Comparison of ENCODE assay signal across 9 cellular contexts in the genomic region with DNA sequence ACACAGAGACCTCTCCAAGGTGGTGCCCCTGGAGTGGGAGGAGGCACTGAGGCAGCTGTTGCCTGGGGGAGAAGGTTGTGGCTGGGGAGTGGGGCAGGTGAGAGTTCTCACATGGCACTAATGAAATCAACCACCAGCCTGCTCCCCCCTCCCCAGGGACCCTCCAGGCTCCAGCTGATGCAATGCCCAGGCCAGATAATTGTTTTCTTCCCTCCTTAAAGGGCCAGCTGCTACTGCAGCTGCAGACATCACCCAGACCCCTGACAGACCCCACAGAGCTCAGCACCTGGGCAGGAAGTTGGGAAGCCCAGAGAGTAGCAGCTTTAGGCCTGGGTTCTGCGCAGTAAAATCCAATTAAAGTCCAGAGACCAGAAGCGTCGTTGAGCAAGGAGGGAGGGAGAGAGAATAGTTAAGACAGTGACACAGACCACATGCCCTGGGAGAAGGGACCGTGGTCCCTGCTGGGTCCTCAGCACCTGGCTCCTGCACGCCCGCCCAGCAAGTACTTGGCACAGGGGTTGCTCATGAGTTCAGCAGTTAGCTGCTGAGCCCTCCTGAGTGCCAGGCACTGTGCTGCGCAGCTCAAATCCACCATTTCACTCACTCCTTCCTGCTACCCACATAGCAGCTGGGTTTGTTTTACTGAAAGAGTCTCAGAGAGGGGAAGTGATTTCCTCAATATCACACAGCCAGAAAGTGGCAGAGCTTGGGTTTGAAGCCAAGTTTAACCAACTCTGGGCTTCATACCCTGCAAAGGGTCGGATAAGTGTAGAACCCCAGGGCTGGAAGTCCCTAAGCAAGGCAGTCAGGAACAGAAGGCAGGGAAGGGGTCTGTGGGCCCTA. TPM values are rescaled to one million over a fixed set of nuclear protein-coding genes. Genes with fewer than 3 reads are reported as not detected.
DNase-seq lines count a peak whose midpoint lies in the region; TF ChIP-seq lines count a peak whose summit lies in the region.
"Had no signal": no experiment of that assay in that cellular context is flagged by ENCODE, and none has a peak within 500 bp of the region (broad histone marks: within the 10 kb centered on the region; RNA-seq: fewer than 3 reads in every experiment).

No MANE protein-coding gene starts in this region.

- peak overlapping the region in 1 of 2 experiments; percentile 65; a peak in 1 of 4 replicates for H3K4me3 ChIP-seq in SK-N-SH (ENCODE audit: low read depth in 2 of 2, low read length in 1 of 2)
- H3K4me3 ChIP-seq in vagina = no peak overlapping the region
- no peak overlapping the region for H3K4me3 ChIP-seq in lower leg skin (ENCODE audit: low read depth, poor library complexity, severe bottlenecking)
- H3K4me3 ChIP-seq: colonic mucosa had no signal

- H3F3A ChIP-seq in SK-N-SH (replicated peaks; ENCODE audit: insufficient read depth) = peaks cover 3% of the 10 kb centered on the region

- no peak for TF ChIP-seq RAD21 in SK-N-SH (IDR thresholded peaks at IDR 0.05; ENCODE audit: low read length)

- H4K20me1 ChIP-seq in SK-N-SH (ENCODE audit: insufficient read depth) = no peaks in the 10 kb centered on the region

- TF ChIP-seq CTCF in SK-N-SH (IDR thresholded peaks at IDR 0.05) = no peak
- no peak for TF ChIP-seq CTCF in mesothelial cell of epicardium (IDR thresholded peaks at IDR 0.05; ENCODE audit: unreplicated experiment)
- TF ChIP-seq CTCF in vagina (IDR thresholded peaks at IDR 0.05) = no peak
- TF ChIP-seq CTCF in lower leg skin (IDR thresholded peaks at IDR 0.05) = no peak

- H3K36me3 ChIP-seq in SK-N-SH (replicated peaks in 1 of 2; ENCODE audit: control insufficient read depth in 1 of 2, insufficient read depth in 2 of 2, low read length in 1 of 2) (no peaks in the 10 kb centered on the region), vagina (no peaks in the 10 kb centered on the region)
- H3K36me3 ChIP-seq: colonic mucosa had no signal

- peak overlapping the region; percentile 38 for H3K4me3 Mint-ChIP-seq in mesothelial cell of epicardium
- no peak overlapping the region for H3K4me3 Mint-ChIP-seq in activated naive CD4-positive, alpha-beta T cell treated with anti-CD3 and anti-CD28 coated beads for 36 hours

- TF ChIP-seq EP300 in SK-N-SH (IDR thresholded peaks at IDR 0.05; ENCODE audit: borderline replicate concordance in 1 of 2, low read depth in 1 of 2, low read length in 1 of 2) = peak in 1 of 2 experiments; percentile 60; a peak in 1 of 4 replicates

- POLR2A ChIA-PET in SK-N-SH (lab: Yijun Ruan, JAX) = interaction anchor here (1.0 to 4.4 kb wide), 4 partner anchors 18 to 213 kb away, joined by 3 to 30 read pairs (median 8); a partner anchor contains a TSS

- H3K9ac ChIP-seq in SK-N-SH = no peak overlapping the region

- no peaks in the 10 kb centered on the region for H3K79me2 ChIP-seq in SK-N-SH (ENCODE audit: insufficient read depth)

- no peak overlapping the region for H2AFZ ChIP-seq in SK-N-SH (ENCODE audit: low read depth)

- no peaks in the 10 kb centered on the region for H3K36me3 Mint-ChIP-seq in mesothelial cell of epicardium
- no peaks in the 10 kb centered on the region for H3K36me3 Mint-ChIP-seq in activated naive CD4-positive, alpha-beta T cell treated with anti-CD3 and anti-CD28 coated beads for 36 hours (ENCODE audit: low read depth)

- H3K9me3 Mint-ChIP-seq in mesothelial cell of epicardium = no peaks in the 10 kb centered on the region
- H3K9me3 Mint-ChIP-seq in activated naive CD4-positive, alpha-beta T cell treated with anti-CD3 and anti-CD28 coated beads for 36 hours = no peaks in the 10 kb centered on the region

- no peak overlapping the region for H3K4me2 ChIP-seq in SK-N-SH

- H3K4me1 ChIP-seq in SK-N-SH (ENCODE audit: control insufficient read depth in 1 of 2, insufficient read depth in 2 of 2, low read depth in 1 of 2, low read length in 1 of 2) (peaks cover 15 to 47% of the 10 kb centered on the region in 2 experiments; a peak in 2 of 4 replicates), vagina (peaks cover 15% of the 10 kb centered on the region)

- WGBS in SK-N-SH (ENCODE audit: low lambda C conversion rate) = 55% methylated on average over 8 of the region's 8 CpGs
- WGBS in lower leg skin, 2 donors = 63 to 64% methylated on average over 8 of the region's 8 CpGs

- DNase-seq in COR-L47 (lab: John Stamatoyannopoulos, UW) = peak; percentile 5
- DNase-seq in LHCN-M2 (ENCODE audit: low read depth) = peak; percentile 17
- peak; percentile 80 for DNase-seq in SK-N-SH
- DNase-seq in mesothelial cell of epicardium (ENCODE audit: low spot score in 2 of 2, unreplicated experiment in 2 of 2) = no peak
- no peak for DNase-seq in NCI-H510A (lab: John Stamatoyannopoulos, UW)
- DNase-seq in vagina (ENCODE audit: extremely low spot score in 2 of 2) = no peak
- DNase-seq in lower leg skin (ENCODE audit: low spot score in 2 of 2) = no peak
- DNase-seq in activated naive CD4-positive, alpha-beta T cell treated with anti-CD3 and anti-CD28 coated beads for 36 hours = no peak
- DNase-seq: colonic mucosa had no signal

- H3K27ac ChIP-seq in SK-N-SH (ENCODE audit: low read depth in 2 of 2, low read length in 1 of 2) (peak overlapping the region in 1 of 2 experiments; percentile 96; a peak in 2 of 4 replicates), vagina (no peak overlapping the region)
- H3K27ac ChIP-seq: colonic mucosa had no signal

- peak overlapping the region; percentile 32 for H3K27ac Mint-ChIP-seq in mesothelial cell of epicardium
- no peak overlapping the region for H3K27ac Mint-ChIP-seq in activated naive CD4-positive, alpha-beta T cell treated with anti-CD3 and anti-CD28 coated beads for 36 hours

- H3K27me3 Mint-ChIP-seq in mesothelial cell of epicardium (ENCODE audit: low read depth) = no peaks in the 10 kb centered on the region
- H3K27me3 Mint-ChIP-seq in activated naive CD4-positive, alpha-beta T cell treated with anti-CD3 and anti-CD28 coated beads for 36 hours (ENCODE audit: low read depth) = no peaks in the 10 kb centered on the region

- no peaks in the 10 kb centered on the region for H3K9me2 ChIP-seq in SK-N-SH

- TF ChIP-seq POLR2A in vagina (IDR thresholded peaks at IDR 0.05) (no peak), lower leg skin (IDR thresholded peaks at IDR 0.05) (no peak)

- H3K4me1 Mint-ChIP-seq in mesothelial cell of epicardium = peaks cover 23% of the 10 kb centered on the region
- H3K4me1 Mint-ChIP-seq in activated naive CD4-positive, alpha-beta T cell treated with anti-CD3 and anti-CD28 coated beads for 36 hours (ENCODE audit: low read depth) = peaks cover 16% of the 10 kb centered on the region

- no peaks in the 10 kb centered on the region for H3K27me3 ChIP-seq in SK-N-SH (ENCODE audit: insufficient read depth)
- no peaks in the 10 kb centered on the region for H3K27me3 ChIP-seq in vagina
- H3K27me3 ChIP-seq: colonic mucosa had no signal

- CTCF ChIA-PET in SK-N-SH (lab: Yijun Ruan, JAX) = interaction anchor here (0.9 to 3.2 kb wide), 10 partner anchors 10 to 520 kb away, joined by 3 to 13 read pairs (median 4); a partner anchor contains a TSS
- CTCF ChIA-PET in activated naive CD4-positive, alpha-beta T cell treated with anti-CD3 and anti-CD28 coated beads for 36 hours (lab: Charles Lee) = interaction anchor here (0.7 to 1.4 kb wide), 5 partner anchors 14 to 186 kb away, joined by 3 to 5 read pairs (median 3); no protein-coding TSS in a partner anchor

- intact Hi-C loops in vagina (cut with DNase I) = no loop called here
- intact Hi-C loops in lower leg skin (cut with DNase I; ENCODE audit: low total_unique reads) = no loop called here
- intact Hi-C loops in activated naive CD4-positive, alpha-beta T cell treated with anti-CD3 and anti-CD28 coated beads for 36 hours (cut with micrococcal nuclease) = no loop called here

- H3K9me3 ChIP-seq in SK-N-SH (no peaks in the 10 kb centered on the region), vagina (no peaks in the 10 kb centered on the region)
- H3K9me3 ChIP-seq: colonic mucosa had no signal

TF ChIP-seq in SK-N-SH, 30 proteins besides CTCF, POLR2A, EP300 and RAD21 (continues in another document):
- TF ChIP-seq FOXJ3 (CRISPR knock-in tag; IDR thresholded peaks at IDR 0.05) (peak; percentile 90), JUND (IDR thresholded peaks at IDR 0.05) (no peak), SMC3 (IDR thresholded peaks at IDR 0.05; ENCODE audit: low read depth, low read length) (no peak)
- TF ChIP-seq, protein P1, sequence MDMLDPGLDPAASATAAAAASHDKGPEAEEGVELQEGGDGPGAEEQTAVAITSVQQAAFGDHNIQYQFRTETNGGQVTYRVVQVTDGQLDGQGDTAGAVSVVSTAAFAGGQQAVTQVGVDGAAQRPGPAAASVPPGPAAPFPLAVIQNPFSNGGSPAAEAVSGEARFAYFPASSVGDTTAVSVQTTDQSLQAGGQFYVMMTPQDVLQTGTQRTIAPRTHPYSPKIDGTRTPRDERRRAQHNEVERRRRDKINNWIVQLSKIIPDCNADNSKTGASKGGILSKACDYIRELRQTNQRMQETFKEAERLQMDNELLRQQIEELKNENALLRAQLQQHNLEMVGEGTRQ (IDR thresholded peaks at IDR 0.05; ENCODE audit: borderline replicate concordance, low read depth, low read length) = no peak
- TF ChIP-seq, protein P2, sequence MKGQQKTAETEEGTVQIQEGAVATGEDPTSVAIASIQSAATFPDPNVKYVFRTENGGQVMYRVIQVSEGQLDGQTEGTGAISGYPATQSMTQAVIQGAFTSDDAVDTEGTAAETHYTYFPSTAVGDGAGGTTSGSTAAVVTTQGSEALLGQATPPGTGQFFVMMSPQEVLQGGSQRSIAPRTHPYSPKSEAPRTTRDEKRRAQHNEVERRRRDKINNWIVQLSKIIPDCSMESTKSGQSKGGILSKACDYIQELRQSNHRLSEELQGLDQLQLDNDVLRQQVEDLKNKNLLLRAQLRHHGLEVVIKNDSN (IDR thresholded peaks at IDR 0.05; ENCODE audit: borderline replicate concordance, low read depth) = no peak

RNA-seq across cellular contexts. Expression of a gene that starts 1.9 kb away (rescaled TPM):
- total RNA-seq in LHCN-M2 (2014; rRNA removed) (0.11 and 0.19 TPM in 2 replicates), mesothelial cell of epicardium (12.5 to 13.0 TPM (median 12.9 TPM) in 3 replicates), vagina (4.7 TPM), lower leg skin (1 to 10 TPM; 2.7 to 4.0 (median 3.0) TPM)
- 0.10 TPM for polyA plus RNA-seq in LHCN-M2 (2012)
- 1.9 and 2.9 TPM in 2 replicates for polyA plus RNA-seq in SK-N-SH (2012; rRNA removed)
- 1.1 and 1.6 TPM in 2 replicates for polyA plus RNA-seq in SK-N-SH (2012; cell fraction: cytosol; rRNA removed)
- 3.5 and 4.9 TPM in 2 replicates for polyA plus RNA-seq in SK-N-SH (2012; cell fraction: nucleus; rRNA removed)
- 1 to 10 TPM; 3.6 to 3.7 TPM for total RNA-seq in activated naive CD4-positive, alpha-beta T cell treated with anti-CD3 and anti-CD28 coated beads for 36 hours

RNA-seq across cellular contexts. Expression of a gene that starts 28.0 kb away (rescaled TPM):
- total RNA-seq in LHCN-M2 (2014; rRNA removed) (31.3 and 33.1 TPM in 2 replicates), mesothelial cell of epicardium (91.0 to 101 TPM (median 91.2 TPM) in 3 replicates), vagina (61.6 TPM), lower leg skin (10 to 100 TPM; 53.3 to 94.4 (median 68.0) TPM)
- polyA plus RNA-seq in LHCN-M2 (2012) = 27.2 TPM
- polyA plus RNA-seq in SK-N-SH (2012; rRNA removed) = 68.0 and 72.4 TPM in 2 replicates
- polyA plus RNA-seq in SK-N-SH (2012; cell fraction: cytosol; rRNA removed) = 36.6 and 49.4 TPM in 2 replicates
- 62.5 and 88.2 TPM in 2 replicates for polyA plus RNA-seq in SK-N-SH (2012; cell fraction: nucleus; rRNA removed)
- 10 to 100 TPM; 53.5 to 63.1 TPM for total RNA-seq in activated naive CD4-positive, alpha-beta T cell treated with anti-CD3 and anti-CD28 coated beads for 36 hours

Comparison
In these comparisons a context has a peak if more than half of its experiments do, and no peak if none do; other contexts are left out.
1. DNase-seq: peak in COR-L47 (single experiment), LHCN-M2 (single experiment) and SK-N-SH (single experiment); none in mesothelial cell of epicardium (0 of 2), NCI-H510A (single experiment), vagina (0 of 2), lower leg skin (0 of 2) and activated naive CD4-positive, alpha-beta T cell treated with anti-CD3 and anti-CD28 coated beads for 36 hours (single experiment).